10 cellular contexts compared by ENCODE assay signal in genomic region chr7:92674379-92674778, GRCh38.
DNase-seq lines count a peak whose midpoint lies in the region; ATAC-seq and TF ChIP-seq lines count a peak whose summit lies in the region.
"Had no signal": no experiment of that assay in that cellular context is flagged by ENCODE, and none has a peak within 500 bp of the region (broad histone marks: within the 10 kb centered on the region; RNA-seq: fewer than 3 reads in every experiment).

No MANE protein-coding gene starts in this region.

- no peak overlapping the region for H3K4me2 ChIP-seq in mesenchymal stem cell (ENCODE audit: low read length, poor library complexity, severe bottlenecking)

- H3K27me3 ChIP-seq in brain microvascular endothelial cell (replicated peaks), result no peaks in the 10 kb centered on the region
- no peaks in the 10 kb centered on the region for H3K27me3 ChIP-seq in mesenchymal stem cell (ENCODE audit: control insufficient read depth in 1 of 2, insufficient read depth in 1 of 2, low read length in 2 of 2)
- H3K27me3 ChIP-seq: pancreas had no signal

- H3K14ac ChIP-seq in mesenchymal stem cell (ENCODE audit: low read length in 2 of 2), result no peak overlapping the region

- no peaks in the 10 kb centered on the region for H3K9me3 ChIP-seq in mesenchymal stem cell (ENCODE audit: control insufficient read depth, low read length)
- H3K9me3 ChIP-seq: pancreas had no signal

- H2BK15ac ChIP-seq in mesenchymal stem cell (ENCODE audit: low read depth, poor library complexity, severe bottlenecking), result no peak overlapping the region

- H3K23ac ChIP-seq in mesenchymal stem cell (ENCODE audit: low read length in 2 of 2), result no peak overlapping the region

- no peak overlapping the region for H3K9ac ChIP-seq in mesenchymal stem cell (ENCODE audit: low read length)

- H4K91ac ChIP-seq in mesenchymal stem cell (ENCODE audit: low read length), result no peak overlapping the region

- no peak overlapping the region for H2BK12ac ChIP-seq in mesenchymal stem cell (ENCODE audit: low read length in 2 of 2)

- H3K36me3 ChIP-seq in brain microvascular endothelial cell (replicated peaks) (peaks cover 9% of the 10 kb centered on the region), mesenchymal stem cell (ENCODE audit: control insufficient read depth in 1 of 2, insufficient read depth in 2 of 2, low read depth in 1 of 2, low read length in 2 of 2) (peaks cover 0 to 7% of the 10 kb centered on the region in 2 experiments)
- H3K36me3 ChIP-seq: pancreas had no signal

- no peak overlapping the region for H2AK5ac ChIP-seq in mesenchymal stem cell (ENCODE audit: low read length, severe bottlenecking)

- H3K79me1 ChIP-seq in mesenchymal stem cell (replicated peaks; ENCODE audit: low read length, poor library complexity, severe bottlenecking), result peaks cover 15% of the 10 kb centered on the region

- DNase-seq in NCI-H748 treated with DMSO at 0.1 percent for 48 hours (lab: John Stamatoyannopoulos, UW), result peak; percentile 17
- DNase-seq in brain microvascular endothelial cell, result no peak
- DNase-seq in SIG-M5 treated with dmso at 0.1 percent for 504 hours (lab: John Stamatoyannopoulos, UW; ENCODE audit: unreplicated experiment), result no peak
- DNase-seq in mesenchymal stem cell, result no peak
- DNase-seq: NCI-H2227 treated with DMSO at 0.1 percent for 48 hours, pancreas had no signal

- H3K4me1 ChIP-seq in mesenchymal stem cell (ENCODE audit: control insufficient read depth, insufficient read depth, low read depth, low read length), result peaks cover 1% of the 10 kb centered on the region

- no peak overlapping the region for H3K4me3 ChIP-seq in brain microvascular endothelial cell (ENCODE audit: low read depth, low read length)
- H3K4me3 ChIP-seq in mesenchymal stem cell (ENCODE audit: insufficient read depth in 1 of 2, low read depth in 1 of 2, low read length in 2 of 2), result no peak overlapping the region
- H3K4me3 ChIP-seq: pancreas had no signal

- H3K27ac ChIP-seq in brain microvascular endothelial cell (no peak overlapping the region), mesenchymal stem cell (ENCODE audit: low read length, poor library complexity, severe bottlenecking) (no peak overlapping the region)
- H3K27ac ChIP-seq: pancreas had no signal

- H3K4ac ChIP-seq in mesenchymal stem cell (ENCODE audit: low read depth in 1 of 2, low read length in 2 of 2), result no peak overlapping the region

- H2BK120ac ChIP-seq in mesenchymal stem cell (ENCODE audit: low read depth, low read length), result no peak overlapping the region

- H3K18ac ChIP-seq in mesenchymal stem cell (ENCODE audit: low read depth in 1 of 2, low read length in 2 of 2), result no peak overlapping the region

- no peak overlapping the region for H2AFZ ChIP-seq in mesenchymal stem cell (ENCODE audit: low read depth, low read length)

- no peak overlapping the region for H4K8ac ChIP-seq in mesenchymal stem cell (ENCODE audit: low read length)

- TF ChIP-seq CTCF in brain microvascular endothelial cell (IDR thresholded peaks at IDR 0.05; ENCODE audit: low read depth, low read length, missing control alignments), result no peak

- ATAC-seq in GM18499 (IDR thresholded peaks at IDR 0.05; ENCODE audit: insufficient read depth, unreplicated experiment) (peak; percentile 52), GM21360 (IDR thresholded peaks at IDR 0.05; ENCODE audit: unreplicated experiment) (peak; percentile 59), HG03139 (IDR thresholded peaks at IDR 0.05; ENCODE audit: unreplicated experiment) (peak; percentile 50), GM19023 (IDR thresholded peaks at IDR 0.05; ENCODE audit: unreplicated experiment) (no peak)

- in situ Hi-C loops in brain microvascular endothelial cell (cut with HindIII; ENCODE audit: low pct_ligation_motif_present, low sequenced_read_pairs), result no loop called here

- H2BK5ac ChIP-seq in mesenchymal stem cell (ENCODE audit: low read depth, low read length, poor library complexity, severe bottlenecking), result no peak overlapping the region
